In the genomic region with DNA sequence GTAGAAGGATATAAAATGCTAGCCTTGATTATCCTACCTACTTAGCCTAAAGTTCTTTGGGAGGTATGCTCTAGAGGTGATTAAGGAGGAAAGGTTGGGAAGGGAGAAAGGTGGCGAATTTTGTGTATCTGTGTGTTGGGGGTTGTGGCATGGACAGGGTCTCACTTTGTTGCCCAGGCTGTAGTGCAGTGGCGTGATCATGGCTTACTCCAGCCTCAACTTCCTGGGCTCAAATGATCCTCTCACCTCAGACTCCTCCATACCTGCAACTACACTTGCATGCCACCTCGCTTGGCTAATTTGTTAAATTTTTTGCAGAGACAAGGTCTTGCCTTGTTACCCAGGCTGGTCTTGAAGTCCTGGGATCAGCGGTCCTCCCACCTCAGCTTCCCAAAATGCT, we compare ENCODE assay signal across 1 cellular context.
TF ChIP-seq lines count a peak whose summit lies in the region.

No MANE protein-coding gene starts in this region.

TF ChIP-seq in H1, 55 proteins besides CTCF, POLR2A, EP300 and RAD21:
- TF ChIP-seq ZNF274 (IDR thresholded peaks at IDR 0.05; ENCODE audit: borderline replicate concordance, extremely low read depth, low read length) (no peak), RXRA (IDR thresholded peaks at IDR 0.05; ENCODE audit: insufficient read depth, low read depth, low read length) (no peak), CHD1 (IDR thresholded peaks at IDR 0.05; ENCODE audit: low read depth, low read length) (no peak), TAF7 (optimal IDR thresholded peaks at IDR 0.05; ENCODE audit: borderline replicate concordance, low read depth, low read length) (no peak), GTF2F1 (IDR thresholded peaks at IDR 0.05; ENCODE audit: borderline replicate concordance, low read depth, low read length) (no peak), SP1 (IDR thresholded peaks at IDR 0.05; ENCODE audit: low read depth, low read length) (no peak), BACH1 (IDR thresholded peaks at IDR 0.05; ENCODE audit: low read length) (no peak), ASH2L (IDR thresholded peaks at IDR 0.05; ENCODE audit: low read length) (no peak), SP4 (IDR thresholded peaks at IDR 0.05; ENCODE audit: low read length) (no peak), YY1 (IDR thresholded peaks at IDR 0.05; ENCODE audit: low read depth, low read length) (no peak)
